Comparison of ENCODE assay signal across 1 cellular context in the genomic region with DNA sequence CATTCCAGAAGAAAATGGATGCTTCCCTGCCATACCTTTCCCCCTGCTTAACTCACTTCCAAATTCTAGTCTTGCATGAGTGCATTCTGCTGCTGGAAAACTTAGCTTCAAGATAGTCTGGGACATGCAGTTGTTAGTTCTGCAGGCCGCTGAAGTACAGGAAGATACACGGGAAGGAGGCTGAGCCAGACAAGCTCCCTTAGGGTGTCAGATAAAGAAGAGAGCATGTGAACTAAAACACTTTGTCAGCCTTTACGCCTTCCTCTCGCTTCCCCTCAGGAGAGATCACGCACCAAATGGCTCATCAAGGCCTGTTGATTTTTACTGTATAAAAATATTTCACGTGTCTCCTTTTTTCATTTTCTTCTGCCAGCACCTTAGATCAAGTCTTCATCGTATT.
TF ChIP-seq lines count a peak whose summit lies in the region.

No MANE protein-coding gene starts in this region.

TF ChIP-seq in GM23338, 12 proteins besides CTCF, POLR2A, EP300 and RAD21:
- TF ChIP-seq EZH2phosphoT487 (IDR thresholded peaks at IDR 0.05; ENCODE audit: unreplicated experiment) (no peak), ZNF331 (CRISPR knock-in tag; IDR thresholded peaks at IDR 0.05; ENCODE audit: low read depth) (no peak), EZH2 (IDR thresholded peaks at IDR 0.05; ENCODE audit: low read depth, unreplicated experiment) (no peak), ZNF114 (CRISPR knock-in tag; IDR thresholded peaks at IDR 0.05) (no peak), NANOG (IDR thresholded peaks at IDR 0.05; ENCODE audit: borderline replicate concordance) (no peak), JUNB (IDR thresholded peaks at IDR 0.05; ENCODE audit: unreplicated experiment) (no peak), CREB1 (CRISPR knock-in tag; IDR thresholded peaks at IDR 0.05; ENCODE audit: low read depth) (no peak), STAT1 (IDR thresholded peaks at IDR 0.05; ENCODE audit: unreplicated experiment) (no peak), POLR2AphosphoS5 (IDR thresholded peaks at IDR 0.05; ENCODE audit: low read depth) (no peak)
- TF ChIP-seq, protein P1, sequence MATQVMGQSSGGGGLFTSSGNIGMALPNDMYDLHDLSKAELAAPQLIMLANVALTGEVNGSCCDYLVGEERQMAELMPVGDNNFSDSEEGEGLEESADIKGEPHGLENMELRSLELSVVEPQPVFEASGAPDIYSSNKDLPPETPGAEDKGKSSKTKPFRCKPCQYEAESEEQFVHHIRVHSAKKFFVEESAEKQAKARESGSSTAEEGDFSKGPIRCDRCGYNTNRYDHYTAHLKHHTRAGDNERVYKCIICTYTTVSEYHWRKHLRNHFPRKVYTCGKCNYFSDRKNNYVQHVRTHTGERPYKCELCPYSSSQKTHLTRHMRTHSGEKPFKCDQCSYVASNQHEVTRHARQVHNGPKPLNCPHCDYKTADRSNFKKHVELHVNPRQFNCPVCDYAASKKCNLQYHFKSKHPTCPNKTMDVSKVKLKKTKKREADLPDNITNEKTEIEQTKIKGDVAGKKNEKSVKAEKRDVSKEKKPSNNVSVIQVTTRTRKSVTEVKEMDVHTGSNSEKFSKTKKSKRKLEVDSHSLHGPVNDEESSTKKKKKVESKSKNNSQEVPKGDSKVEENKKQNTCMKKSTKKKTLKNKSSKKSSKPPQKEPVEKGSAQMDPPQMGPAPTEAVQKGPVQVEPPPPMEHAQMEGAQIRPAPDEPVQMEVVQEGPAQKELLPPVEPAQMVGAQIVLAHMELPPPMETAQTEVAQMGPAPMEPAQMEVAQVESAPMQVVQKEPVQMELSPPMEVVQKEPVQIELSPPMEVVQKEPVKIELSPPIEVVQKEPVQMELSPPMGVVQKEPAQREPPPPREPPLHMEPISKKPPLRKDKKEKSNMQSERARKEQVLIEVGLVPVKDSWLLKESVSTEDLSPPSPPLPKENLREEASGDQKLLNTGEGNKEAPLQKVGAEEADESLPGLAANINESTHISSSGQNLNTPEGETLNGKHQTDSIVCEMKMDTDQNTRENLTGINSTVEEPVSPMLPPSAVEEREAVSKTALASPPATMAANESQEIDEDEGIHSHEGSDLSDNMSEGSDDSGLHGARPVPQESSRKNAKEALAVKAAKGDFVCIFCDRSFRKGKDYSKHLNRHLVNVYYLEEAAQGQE (IDR thresholded peaks at IDR 0.05; ENCODE audit: unreplicated experiment): no peak
- TF ChIP-seq, protein P2, sequence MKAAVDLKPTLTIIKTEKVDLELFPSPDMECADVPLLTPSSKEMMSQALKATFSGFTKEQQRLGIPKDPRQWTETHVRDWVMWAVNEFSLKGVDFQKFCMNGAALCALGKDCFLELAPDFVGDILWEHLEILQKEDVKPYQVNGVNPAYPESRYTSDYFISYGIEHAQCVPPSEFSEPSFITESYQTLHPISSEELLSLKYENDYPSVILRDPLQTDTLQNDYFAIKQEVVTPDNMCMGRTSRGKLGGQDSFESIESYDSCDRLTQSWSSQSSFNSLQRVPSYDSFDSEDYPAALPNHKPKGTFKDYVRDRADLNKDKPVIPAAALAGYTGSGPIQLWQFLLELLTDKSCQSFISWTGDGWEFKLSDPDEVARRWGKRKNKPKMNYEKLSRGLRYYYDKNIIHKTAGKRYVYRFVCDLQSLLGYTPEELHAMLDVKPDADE (IDR thresholded peaks at IDR 0.05): no peak
- TF ChIP-seq, protein P3, sequence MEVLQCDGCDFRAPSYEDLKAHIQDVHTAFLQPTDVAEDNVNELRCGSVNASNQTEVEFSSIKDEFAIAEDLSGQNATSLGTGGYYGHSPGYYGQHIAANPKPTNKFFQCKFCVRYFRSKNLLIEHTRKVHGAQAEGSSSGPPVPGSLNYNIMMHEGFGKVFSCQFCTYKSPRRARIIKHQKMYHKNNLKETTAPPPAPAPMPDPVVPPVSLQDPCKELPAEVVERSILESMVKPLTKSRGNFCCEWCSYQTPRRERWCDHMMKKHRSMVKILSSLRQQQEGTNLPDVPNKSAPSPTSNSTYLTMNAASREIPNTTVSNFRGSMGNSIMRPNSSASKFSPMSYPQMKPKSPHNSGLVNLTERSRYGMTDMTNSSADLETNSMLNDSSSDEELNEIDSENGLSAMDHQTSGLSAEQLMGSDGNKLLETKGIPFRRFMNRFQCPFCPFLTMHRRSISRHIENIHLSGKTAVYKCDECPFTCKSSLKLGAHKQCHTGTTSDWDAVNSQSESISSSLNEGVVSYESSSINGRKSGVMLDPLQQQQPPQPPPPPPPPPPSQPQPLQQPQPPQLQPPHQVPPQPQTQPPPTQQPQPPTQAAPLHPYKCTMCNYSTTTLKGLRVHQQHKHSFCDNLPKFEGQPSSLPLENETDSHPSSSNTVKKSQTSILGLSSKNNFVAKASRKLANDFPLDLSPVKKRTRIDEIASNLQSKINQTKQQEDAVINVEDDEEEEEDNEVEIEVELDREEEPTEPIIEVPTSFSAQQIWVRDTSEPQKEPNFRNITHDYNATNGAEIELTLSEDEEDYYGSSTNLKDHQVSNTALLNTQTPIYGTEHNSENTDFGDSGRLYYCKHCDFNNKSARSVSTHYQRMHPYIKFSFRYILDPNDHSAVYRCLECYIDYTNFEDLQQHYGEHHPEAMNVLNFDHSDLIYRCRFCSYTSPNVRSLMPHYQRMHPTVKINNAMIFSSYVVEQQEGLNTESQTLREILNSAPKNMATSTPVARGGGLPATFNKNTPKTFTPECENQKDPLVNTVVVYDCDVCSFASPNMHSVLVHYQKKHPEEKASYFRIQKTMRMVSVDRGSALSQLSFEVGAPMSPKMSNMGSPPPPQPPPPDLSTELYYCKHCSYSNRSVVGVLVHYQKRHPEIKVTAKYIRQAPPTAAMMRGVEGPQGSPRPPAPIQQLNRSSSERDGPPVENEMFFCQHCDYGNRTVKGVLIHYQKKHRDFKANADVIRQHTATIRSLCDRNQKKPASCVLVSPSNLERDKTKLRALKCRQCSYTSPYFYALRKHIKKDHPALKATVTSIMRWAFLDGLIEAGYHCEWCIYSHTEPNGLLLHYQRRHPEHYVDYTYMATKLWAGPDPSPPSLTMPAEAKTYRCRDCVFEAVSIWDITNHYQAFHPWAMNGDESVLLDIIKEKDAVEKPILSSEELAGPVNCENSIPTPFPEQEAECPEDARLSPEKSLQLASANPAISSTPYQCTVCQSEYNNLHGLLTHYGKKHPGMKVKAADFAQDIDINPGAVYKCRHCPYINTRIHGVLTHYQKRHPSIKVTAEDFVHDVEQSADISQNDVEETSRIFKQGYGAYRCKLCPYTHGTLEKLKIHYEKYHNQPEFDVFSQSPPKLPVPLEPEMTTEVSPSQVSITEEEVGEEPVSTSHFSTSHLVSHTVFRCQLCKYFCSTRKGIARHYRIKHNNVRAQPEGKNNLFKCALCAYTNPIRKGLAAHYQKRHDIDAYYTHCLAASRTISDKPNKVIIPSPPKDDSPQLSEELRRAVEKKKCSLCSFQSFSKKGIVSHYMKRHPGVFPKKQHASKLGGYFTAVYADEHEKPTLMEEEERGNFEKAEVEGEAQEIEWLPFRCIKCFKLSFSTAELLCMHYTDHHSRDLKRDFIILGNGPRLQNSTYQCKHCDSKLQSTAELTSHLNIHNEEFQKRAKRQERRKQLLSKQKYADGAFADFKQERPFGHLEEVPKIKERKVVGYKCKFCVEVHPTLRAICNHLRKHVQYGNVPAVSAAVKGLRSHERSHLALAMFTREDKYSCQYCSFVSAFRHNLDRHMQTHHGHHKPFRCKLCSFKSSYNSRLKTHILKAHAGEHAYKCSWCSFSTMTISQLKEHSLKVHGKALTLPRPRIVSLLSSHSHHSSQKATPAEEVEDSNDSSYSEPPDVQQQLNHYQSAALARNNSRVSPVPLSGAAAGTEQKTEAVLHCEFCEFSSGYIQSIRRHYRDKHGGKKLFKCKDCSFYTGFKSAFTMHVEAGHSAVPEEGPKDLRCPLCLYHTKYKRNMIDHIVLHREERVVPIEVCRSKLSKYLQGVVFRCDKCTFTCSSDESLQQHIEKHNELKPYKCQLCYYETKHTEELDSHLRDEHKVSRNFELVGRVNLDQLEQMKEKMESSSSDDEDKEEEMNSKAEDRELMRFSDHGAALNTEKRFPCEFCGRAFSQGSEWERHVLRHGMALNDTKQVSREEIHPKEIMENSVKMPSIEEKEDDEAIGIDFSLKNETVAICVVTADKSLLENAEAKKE (CRISPR knock-in tag; IDR thresholded peaks at IDR 0.05): no peak
